13 cellular contexts compared by ENCODE assay signal in the genomic region with DNA sequence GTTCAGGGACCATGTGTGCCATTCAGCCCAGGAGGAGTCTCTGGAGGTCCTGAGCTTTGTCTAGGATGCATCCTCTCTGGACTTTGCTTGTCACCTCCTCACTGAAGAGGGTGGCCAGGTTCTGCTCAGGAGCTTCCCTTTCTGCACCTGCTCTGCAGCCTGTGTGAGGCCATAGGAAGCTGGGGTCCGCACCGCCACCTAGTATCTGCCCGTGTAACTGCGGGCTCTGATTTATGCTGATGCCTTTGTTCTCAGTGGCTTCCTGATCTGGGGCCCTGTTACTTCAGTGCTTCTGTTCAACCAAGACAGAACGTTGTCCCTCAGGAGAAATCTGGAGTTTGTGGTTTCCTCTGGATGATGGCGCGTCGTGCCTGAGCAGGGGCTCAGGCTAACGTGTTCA. TPM values are rescaled to one million over a fixed set of nuclear protein-coding genes. Genes with fewer than 3 reads are reported as not detected.
DNase-seq lines count a peak whose midpoint lies in the region; ATAC-seq, FAIRE-seq and TF ChIP-seq lines count a peak whose summit lies in the region.
"Had no signal": no experiment of that assay in that cellular context is flagged by ENCODE, and none has a peak within 500 bp of the region (broad histone marks: within the 10 kb centered on the region; RNA-seq: fewer than 3 reads in every experiment).

No MANE protein-coding gene starts in this region.

- H3K36me3 ChIP-seq in H7 (replicated peaks; ENCODE audit: control insufficient read depth, insufficient read depth, low read length), result peaks cover 4% of the 10 kb centered on the region
- no peaks in the 10 kb centered on the region for H3K36me3 ChIP-seq in K562 (ENCODE audit: control insufficient read depth, insufficient read depth, low read length)
- H3K36me3 ChIP-seq in GM23248 (ENCODE audit: low read depth), result peaks cover 27% of the 10 kb centered on the region; the same call in 1 of the 2 replicates

- H3K79me2 ChIP-seq in K562 (ENCODE audit: control insufficient read depth, insufficient read depth, low read length) (no peaks in the 10 kb centered on the region), GM23248 (ENCODE audit: insufficient read depth) (no peaks in the 10 kb centered on the region)

- H3K4me3 ChIP-seq in H7 (ENCODE audit: insufficient read depth, low read depth, low read length), result no peak overlapping the region
- no peak overlapping the region for H3K4me3 ChIP-seq in K562
- H3K4me3 ChIP-seq in GM23248, result no peak overlapping the region
- H3K4me3 ChIP-seq: PC-9, prostate gland, stomach had no signal

- no peak for TF ChIP-seq EP300 in K562 (IDR thresholded peaks at IDR 0.05; ENCODE audit: low read length)

- no TSS peak for BruUV-seq in K562 (replicated peaks; lab: Mats Ljungman, UMichigan)

- POLR2A ChIA-PET in K562 (lab: Yijun Ruan, JAX), result no interaction called here

- CTCF ChIA-PET in K562 (lab: Yijun Ruan, JAX; ENCODE audit: low intra/inter-chr PET ratio), result no interaction called here

- H3K27ac ChIP-seq in K562 (ENCODE audit: extremely low read depth, low read depth, low read length), result no peak overlapping the region
- H3K27ac ChIP-seq in GM23248, result no peak overlapping the region
- H3K27ac ChIP-seq: PC-9, prostate gland, stomach had no signal

- H2AFZ ChIP-seq in K562 (ENCODE audit: low read depth, low read length) (no peak overlapping the region), GM23248 (no peak overlapping the region)
- H2AFZ ChIP-seq: PC-9 had no signal

- in situ Hi-C loops in K562 (cut with MboI) (no loop called here), GM23248 (cut with MboI) (no loop called here)

- no peak for FAIRE-seq in D721Med (lab: Jason Lieb, UNC)
- no peak for FAIRE-seq in K562 (lab: Jason Lieb, UNC)

- no peak overlapping the region for H3K9ac ChIP-seq in K562 (ENCODE audit: insufficient read depth in 1 of 2, low read depth in 2 of 2, low read length in 2 of 2)
- H3K9ac ChIP-seq in GM23248, result no peak overlapping the region

- TF ChIP-seq POLR2A in K562 (conservative IDR thresholded peaks at IDR 0.05), result no peak

- TF ChIP-seq RAD21 in K562 (CRISPR knock-in tag; conservative IDR thresholded peaks at IDR 0.05 in 1 of 2, IDR thresholded peaks at IDR 0.05 in 1 of 2), result peak in 1 of 2 experiments; percentile 24; a peak in 1 of 4 replicates

- no peaks in the 10 kb centered on the region for H3K4me1 ChIP-seq in K562 (replicated peaks in 1 of 2; ENCODE audit: control insufficient read depth in 2 of 2, insufficient read depth in 2 of 2, low read length in 2 of 2)
- no peaks in the 10 kb centered on the region for H3K4me1 ChIP-seq in GM23248 (ENCODE audit: insufficient read depth)
- H3K4me1 ChIP-seq: prostate gland, stomach had no signal

- H3K27me3 ChIP-seq in H7 (ENCODE audit: control insufficient read depth, insufficient read depth, low read length) (no peaks in the 10 kb centered on the region), K562 (ENCODE audit: control insufficient read depth in 2 of 2, insufficient read depth in 2 of 2, low read length in 2 of 2) (no peaks in the 10 kb centered on the region), GM23248 (replicated peaks; ENCODE audit: insufficient read depth) (no peaks in the 10 kb centered on the region)
- H3K27me3 ChIP-seq: stomach had no signal

- intact Hi-C loops in K562 (cut with micrococcal nuclease), result no loop called here

- 16% methylated on average over 9 of the region's 9 CpGs for WGBS in K562 (ENCODE audit: insufficient coverage, low coverage, missing lambda C conversion rate)
- 79 to 80% methylated on average over 9 of the region's 9 CpGs for WGBS in GM23248 (ENCODE audit: low coverage in 1 of 2, low lambda C conversion rate in 2 of 2, missing lambda C conversion rate in 2 of 2), 2 experiments

- peak; percentile 25 for TF ChIP-seq CTCF in D721Med (IDR thresholded peaks at IDR 0.05; ENCODE audit: insufficient read depth, missing control alignments)
- TF ChIP-seq CTCF in K562 (IDR thresholded peaks at IDR 0.05 in 2 of 3, conservative IDR thresholded peaks at IDR 0.05 in 1 of 3; ENCODE audit: insufficient read depth in 2 of 3, low read depth in 1 of 3, low read length in 3 of 3), result peak; percentile 20 to 27 (median 26); a peak in 2 of 6 replicates

- no peaks in the 10 kb centered on the region for H3K9me1 ChIP-seq in K562 (ENCODE audit: control insufficient read depth, insufficient read depth, low read length)

- no peaks in the 10 kb centered on the region for H3K9me2 ChIP-seq in GM23248 (ENCODE audit: insufficient read depth)

- peak; percentile 52 for ATAC-seq in K562
- ATAC-seq: CD8-positive, alpha-beta T cell had no signal

- H3F3A ChIP-seq in GM23248 (ENCODE audit: insufficient read depth), result no peaks in the 10 kb centered on the region

- H4K20me1 ChIP-seq in K562 (replicated peaks; ENCODE audit: control insufficient read depth, insufficient read depth, low read length) (no peaks in the 10 kb centered on the region), GM23248 (ENCODE audit: insufficient read depth) (no peaks in the 10 kb centered on the region)

- no peak overlapping the region for H3K4me2 ChIP-seq in K562 (ENCODE audit: insufficient read depth, low read length)
- H3K4me2 ChIP-seq in GM23248 (ENCODE audit: unreplicated experiment), result no peak overlapping the region
- H3K4me2 ChIP-seq: PC-9 had no signal

- DNase-seq in D721Med (ENCODE audit: insufficient read length, low spot score) (no peak), H7 (peak; percentile 58), K562 (ENCODE audit: extremely low read depth in 1 of 4, low spot score in 3 of 4) (peak in 1 of 4 experiments; percentile 18), NCI-H2171 treated with DMSO at 0.1 percent for 48 hours (lab: John Stamatoyannopoulos, UW) (no peak), CD1c-positive myeloid dendritic cell (ENCODE audit: extremely low spot score) (no peak), GM23248 (no peak)
- DNase-seq: CD8-positive, alpha-beta T cell; NCI-H2081 treated with DMSO at 0.1 percent for 48 hours; stimulated activated CD4-positive, alpha-beta T cell treated with anti-CD3 and anti-CD28 coated beads, Interleukin-4, amount 100 ng/mL, for 24 hours; stomach; T1000 had no signal

- H3K9me3 ChIP-seq in K562 (replicated peaks; ENCODE audit: control insufficient read depth, insufficient read depth, low read depth, low read length) (no peaks in the 10 kb centered on the region), GM23248 (ENCODE audit: low read depth) (no peaks in the 10 kb centered on the region)
- H3K9me3 ChIP-seq: prostate gland had no signal

RNA-seq across cellular contexts. Expression of a gene that starts 15.5 kb away (rescaled TPM):
- total RNA-seq in H7 (2014; rRNA removed; shearing (Covaris generic)), result 6.6 and 8.6 TPM in 2 replicates
- total RNA-seq in K562 (2011; cell fraction: chromatin; rRNA removed; ENCODE audit: low replicate concordance), result not detected in 2 replicates
- not detected in 2 replicates for total RNA-seq in K562 (2011; cell fraction: nucleolus; rRNA removed)
- not detected in 2 replicates for total RNA-seq in K562 (2011; cell fraction: nucleoplasm; rRNA removed)
- total RNA-seq in K562 (2014; rRNA removed) (not detected in 2 replicates), K562 (2014; rRNA removed; fragmentation: Illumina TruSeq; extraction: Trizol) (not detected in 2 replicates), K562 (2015; rRNA removed; fragmentation: Illumina TruSeq; extraction: Trizol) (not detected in 2 replicates), K562 (2021) (not detected in 2 replicates)
- polyA plus RNA-seq in K562 (2011; rRNA removed) (not detected in 2 replicates), K562 (2014; fragmentation: Illumina TruSeq; extraction: Trizol) (not detected in 2 replicates), K562 (2014; fragmentation: Nextera tagmentation; extraction: Ambion mirVana) (not detected), K562 (2014; rRNA removed) (not detected in 2 replicates), GM23248 (2016; fragmentation: Nextera tagmentation; extraction: Ambion mirVana) (3.9 and 6.0 TPM in 2 replicates)
- polyA plus RNA-seq in K562 (2011; cell fraction: cytosol; rRNA removed), result not detected in 2 replicates
- not detected in 2 replicates for polyA plus RNA-seq in K562 (2011; cell fraction: nucleus; rRNA removed)
- not detected in 2 replicates for polyA plus RNA-seq in K562 (2012)
- polyA minus RNA-seq in K562 (2011; rRNA and poly(A)+ RNA removed), result not detected in 2 replicates
- not detected in 2 replicates for polyA minus RNA-seq in K562 (2011; cell fraction: cytosol; rRNA and poly(A)+ RNA removed)
- polyA minus RNA-seq in K562 (2011; cell fraction: nucleus; rRNA and poly(A)+ RNA removed), result not detected in 2 replicates
- 2.8 and 3.5 TPM in 2 replicates for total RNA-seq in GM23248 (2014; rRNA removed; shearing (Covaris generic))

RNA-seq across cellular contexts. Expression of a gene that starts 18.2 kb away (rescaled TPM):
- total RNA-seq in H7 (2014; rRNA removed; shearing (Covaris generic)), result 0.66 and 4.0 TPM in 2 replicates
- total RNA-seq in K562 (2011; cell fraction: chromatin; rRNA removed; ENCODE audit: low replicate concordance), result 1.4 and 1.6 TPM in 2 replicates
- total RNA-seq in K562 (2011; cell fraction: nucleolus; rRNA removed), result 0.92 and 1.7 TPM in 2 replicates
- total RNA-seq in K562 (2011; cell fraction: nucleoplasm; rRNA removed), result 0.76 and 1.0 TPM in 2 replicates
- 0.29 TPM in 1 of 2 replicates, not detected in the other for total RNA-seq in K562 (2014; rRNA removed)
- 0.41 and 0.51 TPM in 2 replicates for total RNA-seq in K562 (2014; rRNA removed; fragmentation: Illumina TruSeq; extraction: Trizol)
- total RNA-seq in K562 (2015; rRNA removed; fragmentation: Illumina TruSeq; extraction: Trizol), result 0.11 and 0.76 TPM in 2 replicates
- total RNA-seq in K562 (2021), result 0.40 and 0.47 TPM in 2 replicates
- polyA plus RNA-seq in K562 (2011; rRNA removed), result 0.17 TPM in 1 of 2 replicates, not detected in the other
- polyA plus RNA-seq in K562 (2011; cell fraction: cytosol; rRNA removed), result 0.30 TPM in 1 of 2 replicates, not detected in the other
- polyA plus RNA-seq in K562 (2011; cell fraction: nucleus; rRNA removed), result 0.32 and 0.48 TPM in 2 replicates
- polyA plus RNA-seq in K562 (2012), result 0.68 and 0.72 TPM in 2 replicates
- 0.15 and 1.2 TPM in 2 replicates for polyA plus RNA-seq in K562 (2014; fragmentation: Illumina TruSeq; extraction: Trizol)
- 1 to 10 TPM in 1 of 2 experiments, under 1 TPM in 1; 0.79 to 1.9 TPM for polyA plus RNA-seq in K562 (2014; fragmentation: Nextera tagmentation; extraction: Ambion mirVana)
- 1.0 and 2.3 TPM in 2 replicates for polyA plus RNA-seq in K562 (2014; rRNA removed)
- polyA minus RNA-seq in K562 (2011; rRNA and poly(A)+ RNA removed), result 0.74 TPM in 1 of 2 replicates, not detected in the other
- polyA minus RNA-seq in K562 (2011; cell fraction: cytosol; rRNA and poly(A)+ RNA removed), result not detected in 2 replicates
- polyA minus RNA-seq in K562 (2011; cell fraction: nucleus; rRNA and poly(A)+ RNA removed), result 0.11 TPM in 1 of 2 replicates, not detected in the other
- 22.0 and 34.8 TPM in 2 replicates for total RNA-seq in GM23248 (2014; rRNA removed; shearing (Covaris generic))
- 30.7 and 32.5 TPM in 2 replicates for polyA plus RNA-seq in GM23248 (2016; fragmentation: Nextera tagmentation; extraction: Ambion mirVana)

RNA-seq across cellular contexts. Expression of a gene that starts 46.1 kb away (rescaled TPM):
- total RNA-seq in H7 (2014; rRNA removed; shearing (Covaris generic)), result 0.28 and 0.30 TPM in 2 replicates
- total RNA-seq in K562 (2011; cell fraction: chromatin; rRNA removed; ENCODE audit: low replicate concordance), result 4.4 and 6.6 TPM in 2 replicates
- 2.7 and 3.7 TPM in 2 replicates for total RNA-seq in K562 (2011; cell fraction: nucleolus; rRNA removed)
- 5.6 and 7.0 TPM in 2 replicates for total RNA-seq in K562 (2011; cell fraction: nucleoplasm; rRNA removed)
- total RNA-seq in K562 (2014; rRNA removed), result 1.5 and 2.2 TPM in 2 replicates
- total RNA-seq in K562 (2014; rRNA removed; fragmentation: Illumina TruSeq; extraction: Trizol), result 3.9 and 4.2 TPM in 2 replicates
- 2.4 and 2.6 TPM in 2 replicates for total RNA-seq in K562 (2015; rRNA removed; fragmentation: Illumina TruSeq; extraction: Trizol)
- total RNA-seq in K562 (2021), result 1.4 and 2.0 TPM in 2 replicates
- polyA plus RNA-seq in K562 (2011; rRNA removed), result 0.87 and 1.5 TPM in 2 replicates
- 0.24 and 0.46 TPM in 2 replicates for polyA plus RNA-seq in K562 (2011; cell fraction: cytosol; rRNA removed)
- polyA plus RNA-seq in K562 (2011; cell fraction: nucleus; rRNA removed), result 1.5 and 2.2 TPM in 2 replicates
- 1.1 and 5.0 TPM in 2 replicates for polyA plus RNA-seq in K562 (2012)
- 2.3 and 2.6 TPM in 2 replicates for polyA plus RNA-seq in K562 (2014; fragmentation: Illumina TruSeq; extraction: Trizol)
- polyA plus RNA-seq in K562 (2014; fragmentation: Nextera tagmentation; extraction: Ambion mirVana), result 1 to 10 TPM; 1.2 to 2.4 TPM
- polyA plus RNA-seq in K562 (2014; rRNA removed), result 1.6 and 2.6 TPM in 2 replicates
- 0.39 and 0.51 TPM in 2 replicates for polyA minus RNA-seq in K562 (2011; rRNA and poly(A)+ RNA removed)
- polyA minus RNA-seq in K562 (2011; cell fraction: cytosol; rRNA and poly(A)+ RNA removed), result not detected in 2 replicates
- 1.1 and 1.6 TPM in 2 replicates for polyA minus RNA-seq in K562 (2011; cell fraction: nucleus; rRNA and poly(A)+ RNA removed)
- total RNA-seq in GM23248 (2014; rRNA removed; shearing (Covaris generic)), result 14.9 and 22.5 TPM in 2 replicates
- polyA plus RNA-seq in GM23248 (2016; fragmentation: Nextera tagmentation; extraction: Ambion mirVana), result 19.2 and 24.2 TPM in 2 replicates

RNA-seq across cellular contexts. Expression of a gene that starts 54.5 kb away (rescaled TPM):
- 10.8 and 17.2 TPM in 2 replicates for total RNA-seq in H7 (2014; rRNA removed; shearing (Covaris generic))
- 4.9 and 20.2 TPM in 2 replicates for total RNA-seq in K562 (2011; cell fraction: chromatin; rRNA removed; ENCODE audit: low replicate concordance)
- total RNA-seq in K562 (2011; cell fraction: nucleolus; rRNA removed), result 3.3 and 5.4 TPM in 2 replicates
- 5.6 and 6.5 TPM in 2 replicates for total RNA-seq in K562 (2011; cell fraction: nucleoplasm; rRNA removed)
- total RNA-seq in K562 (2014; rRNA removed), result 10.4 and 13.1 TPM in 2 replicates
- 31.1 and 43.3 TPM in 2 replicates for total RNA-seq in K562 (2014; rRNA removed; fragmentation: Illumina TruSeq; extraction: Trizol)
- 17.8 and 18.7 TPM in 2 replicates for total RNA-seq in K562 (2015; rRNA removed; fragmentation: Illumina TruSeq; extraction: Trizol)
- total RNA-seq in K562 (2021), result 21.3 and 22.3 TPM in 2 replicates
- 8.1 and 19.5 TPM in 2 replicates for polyA plus RNA-seq in K562 (2011; rRNA removed)
- 1.2 and 2.8 TPM in 2 replicates for polyA plus RNA-seq in K562 (2011; cell fraction: cytosol; rRNA removed)
- polyA plus RNA-seq in K562 (2011; cell fraction: nucleus; rRNA removed), result 3.6 and 3.8 TPM in 2 replicates
- 14.0 and 18.3 TPM in 2 replicates for polyA plus RNA-seq in K562 (2012)
- polyA plus RNA-seq in K562 (2014; fragmentation: Illumina TruSeq; extraction: Trizol), result 23.1 and 30.7 TPM in 2 replicates
- polyA plus RNA-seq in K562 (2014; fragmentation: Nextera tagmentation; extraction: Ambion mirVana), result 10 to 100 TPM; 27.4 to 29.5 TPM
- 12.5 and 14.2 TPM in 2 replicates for polyA plus RNA-seq in K562 (2014; rRNA removed)
- polyA minus RNA-seq in K562 (2011; rRNA and poly(A)+ RNA removed), result 16.9 and 19.7 TPM in 2 replicates
- 2.4 and 6.9 TPM in 2 replicates for polyA minus RNA-seq in K562 (2011; cell fraction: cytosol; rRNA and poly(A)+ RNA removed)
- polyA minus RNA-seq in K562 (2011; cell fraction: nucleus; rRNA and poly(A)+ RNA removed), result 3.6 and 6.9 TPM in 2 replicates
- 3.8 and 5.3 TPM in 2 replicates for total RNA-seq in GM23248 (2014; rRNA removed; shearing (Covaris generic))
- polyA plus RNA-seq in GM23248 (2016; fragmentation: Nextera tagmentation; extraction: Ambion mirVana), result 6.6 and 7.3 TPM in 2 replicates
